21 cellular contexts compared by ENCODE assay signal in genomic region chr14:76986261-76986565, GRCh38. TPM values are rescaled to one million over a fixed set of nuclear protein-coding genes. Genes with fewer than 3 reads are reported as not detected.
DNase-seq lines count a peak whose midpoint lies in the region; TF ChIP-seq lines count a peak whose summit lies in the region.
"Had no signal": no experiment of that assay in that cellular context is flagged by ENCODE, and none has a peak within 500 bp of the region (broad histone marks: within the 10 kb centered on the region; RNA-seq: fewer than 3 reads in every experiment).

No MANE protein-coding gene starts in this region.

- H2AFZ ChIP-seq in parathyroid adenoma: peak overlapping the region; percentile 11

- no peak overlapping the region for H3K4me3 Mint-ChIP-seq in endodermal cell
- no peak overlapping the region for H3K4me3 Mint-ChIP-seq in activated T-helper 1 cell treated with anti-CD3 and anti-CD28 coated beads, Interleukin-12 subunit alpha, Interleukin-12 subunit beta, Interleukin-2, Interleukin-4 antibody, amounts not matched to agents 30 ng/mL and 10 ng/mL and 1 ng/mL, durations not matched to agents 14 hours and 24 hours and 36 hours
- H3K4me3 Mint-ChIP-seq: activated B cell treated with CpG ODN at 0.5 μM for 24 hours; CD4-positive, CD25-positive, alpha-beta regulatory T cell; naive thymus-derived CD8-positive, alpha-beta T cell; stimulated activated naive B cell treated with anti-CD40 and anti-IgM and Interleukin-4, amounts not matched to agents 10 μg/mL and 1 μg/mL and 100 μg/mL, for 72 hours had no signal

- no peaks in the 10 kb centered on the region for H3K36me3 ChIP-seq in endodermal cell (ENCODE audit: control insufficient read depth, insufficient read depth, low read length)
- H3K36me3 ChIP-seq in parathyroid adenoma (ENCODE audit: control insufficient read depth, insufficient read depth, low read length): no peaks in the 10 kb centered on the region
- no peaks in the 10 kb centered on the region for H3K36me3 ChIP-seq in prostate gland
- H3K36me3 ChIP-seq: right lobe of liver had no signal

- H3K27me3 ChIP-seq in endodermal cell (ENCODE audit: control insufficient read depth, insufficient read depth, low read length, poor library complexity, severe bottlenecking) (no peaks in the 10 kb centered on the region), parathyroid adenoma (ENCODE audit: control insufficient read depth, insufficient read depth, low read length) (no peaks in the 10 kb centered on the region), prostate gland (replicated peaks; ENCODE audit: insufficient read depth) (no peaks in the 10 kb centered on the region)
- H3K27me3 ChIP-seq: body of pancreas, right lobe of liver had no signal

- no peaks in the 10 kb centered on the region for H3K79me2 ChIP-seq in parathyroid adenoma

- TF ChIP-seq CTCF in RWPE1 (conservative IDR thresholded peaks at IDR 0.05; ENCODE audit: low read depth): no peak
- TF ChIP-seq CTCF in endodermal cell (conservative IDR thresholded peaks at IDR 0.05): no peak
- TF ChIP-seq CTCF in parathyroid adenoma (IDR thresholded peaks at IDR 0.05): no peak
- TF ChIP-seq CTCF in prostate gland (IDR thresholded peaks at IDR 0.05): no peak

- H3K4me3 ChIP-seq in endodermal cell (ENCODE audit: low read length) (no peak overlapping the region), parathyroid adenoma (ENCODE audit: low read depth, low read length) (no peak overlapping the region), prostate gland (no peak overlapping the region)
- H3K4me3 ChIP-seq: body of pancreas, right lobe of liver had no signal

- WGBS in endodermal cell (ENCODE audit: insufficient coverage in 1 of 2, insufficient read length in 1 of 2), 2 experiments: 92 to 97% methylated on average over 4 of the region's 4 CpGs
- 96% methylated on average over 4 of the region's 4 CpGs for WGBS in prostate gland

- peaks cover 10% of the 10 kb centered on the region for H3K9me3 Mint-ChIP-seq in endodermal cell
- H3K9me3 Mint-ChIP-seq in activated T-helper 1 cell treated with anti-CD3 and anti-CD28 coated beads, Interleukin-12 subunit alpha, Interleukin-12 subunit beta, Interleukin-2, Interleukin-4 antibody, amounts not matched to agents 30 ng/mL and 10 ng/mL and 1 ng/mL, durations not matched to agents 14 hours and 24 hours and 36 hours: peaks cover 8% of the 10 kb centered on the region

- peak; percentile 45 for DNase-seq in ELR (ENCODE audit: low read depth)
- DNase-seq in RWPE1 (ENCODE audit: low spot score): no peak
- no peak for DNase-seq in endodermal cell
- no peak for DNase-seq in prostate gland (ENCODE audit: low spot score)
- DNase-seq in foreskin melanocyte: no peak
- no peak for DNase-seq in activated T-helper 1 cell treated with anti-CD3 and anti-CD28 coated beads, Interleukin-12 subunit alpha, Interleukin-12 subunit beta, Interleukin-2, Interleukin-4 antibody, amounts not matched to agents 30 ng/mL and 10 ng/mL and 1 ng/mL, durations not matched to agents 14 hours and 24 hours and 36 hours (ENCODE audit: low spot score)
- DNase-seq: activated B cell treated with CpG ODN at 0.5 μM for 24 hours; activated CD4-positive, alpha-beta T cell treated with anti-CD3 and anti-CD28 coated beads, Interleukin-2, amount 50 U/mL, for 4 hours; activated CD8-positive, alpha-beta memory T cell treated with anti-CD3 and anti-CD28 coated beads, Interleukin-2, amount 50 U/mL, for 4 hours; activated effector memory CD4-positive, alpha-beta T cell treated with anti-CD3 and anti-CD28 coated beads, Interleukin-2, amount 50 U/mL, for 16 hours; body of pancreas; CD4-positive, CD25-positive, alpha-beta regulatory T cell; left ventricle myocardium superior; naive thymus-derived CD8-positive, alpha-beta T cell; NCI-H2171; right lobe of liver; SHP77 treated with DMSO at 0.1 percent for 48 hours; stimulated activated CD4-positive, alpha-beta T cell treated with anti-CD3 and anti-CD28 coated beads, Interleukin-12 subunit alpha, Interleukin-12 subunit beta, amount 100 ng/mL, for 4 hours; stimulated activated CD4-positive, alpha-beta T cell treated with anti-CD3 and anti-CD28 coated beads, Interleukin-4, amount 100 ng/mL, for 4 hours; stimulated activated naive B cell treated with anti-CD40 and anti-IgM and Interleukin-4, amounts not matched to agents 10 μg/mL and 1 μg/mL and 100 μg/mL, for 72 hours had no signal

- H3K27ac ChIP-seq in RWPE1: 0 out of 2 replicates have a peak overlapping the region, but pooled peaks have one; percentile 3
- H3K27ac ChIP-seq in endodermal cell (ENCODE audit: low read depth, low read length): no peak overlapping the region
- no peak overlapping the region for H3K27ac ChIP-seq in parathyroid adenoma
- no peak overlapping the region for H3K27ac ChIP-seq in prostate gland
- H3K27ac ChIP-seq: body of pancreas, right lobe of liver had no signal

- no peak for TF ChIP-seq POLR2A in prostate gland (IDR thresholded peaks at IDR 0.05)

- no peaks in the 10 kb centered on the region for H3K36me3 Mint-ChIP-seq in endodermal cell (ENCODE audit: low read depth)
- peaks cover 2% of the 10 kb centered on the region for H3K36me3 Mint-ChIP-seq in activated T-helper 1 cell treated with anti-CD3 and anti-CD28 coated beads, Interleukin-12 subunit alpha, Interleukin-12 subunit beta, Interleukin-2, Interleukin-4 antibody, amounts not matched to agents 30 ng/mL and 10 ng/mL and 1 ng/mL, durations not matched to agents 14 hours and 24 hours and 36 hours (ENCODE audit: low read depth)
- H3K36me3 Mint-ChIP-seq: CD4-positive, CD25-positive, alpha-beta regulatory T cell had no signal

- CTCF ChIA-PET in RWPE1 (lab: Yijun Ruan, JAX): interaction anchor here (1.1 kb wide), 1 partner anchor 8 kb away, joined by 4 read pairs; no protein-coding TSS in a partner anchor

- H3K27ac Mint-ChIP-seq in endodermal cell: peak overlapping the region; percentile 72
- no peak overlapping the region for H3K27ac Mint-ChIP-seq in activated T-helper 1 cell treated with anti-CD3 and anti-CD28 coated beads, Interleukin-12 subunit alpha, Interleukin-12 subunit beta, Interleukin-2, Interleukin-4 antibody, amounts not matched to agents 30 ng/mL and 10 ng/mL and 1 ng/mL, durations not matched to agents 14 hours and 24 hours and 36 hours
- H3K27ac Mint-ChIP-seq: activated B cell treated with CpG ODN at 0.5 μM for 24 hours; stimulated activated naive B cell treated with anti-CD40 and anti-IgM and Interleukin-4, amounts not matched to agents 10 μg/mL and 1 μg/mL and 100 μg/mL, for 72 hours had no signal

- intact Hi-C loops in prostate gland (cut with DNase I): no loop called here
- intact Hi-C loops in activated T-helper 1 cell treated with anti-CD3 and anti-CD28 coated beads, Interleukin-12 subunit alpha, Interleukin-12 subunit beta, Interleukin-2, Interleukin-4 antibody, amounts not matched to agents 30 ng/mL and 10 ng/mL and 1 ng/mL, durations not matched to agents 14 hours and 24 hours and 36 hours (cut with micrococcal nuclease): no loop called here

- H3K9me3 ChIP-seq in endodermal cell (ENCODE audit: control insufficient read depth, low read length) (no peaks in the 10 kb centered on the region), parathyroid adenoma (ENCODE audit: control insufficient read depth, low read length) (no peaks in the 10 kb centered on the region), prostate gland (no peaks in the 10 kb centered on the region)
- H3K9me3 ChIP-seq: body of pancreas, right lobe of liver had no signal

- no peak overlapping the region for H3K9ac ChIP-seq in endodermal cell (ENCODE audit: extremely low read depth, low read length, poor library complexity, severe bottlenecking)
- H3K9ac ChIP-seq in parathyroid adenoma: no peak overlapping the region

- POLR2A ChIA-PET in RWPE1 (lab: Yijun Ruan, JAX; ENCODE audit: low non-redundant PET): no interaction called here

- no peak overlapping the region for H3K4me2 ChIP-seq in parathyroid adenoma (ENCODE audit: low read length)

- H3K27me3 Mint-ChIP-seq in endodermal cell (ENCODE audit: insufficient read depth): peaks cover 3% of the 10 kb centered on the region
- H3K27me3 Mint-ChIP-seq in activated T-helper 1 cell treated with anti-CD3 and anti-CD28 coated beads, Interleukin-12 subunit alpha, Interleukin-12 subunit beta, Interleukin-2, Interleukin-4 antibody, amounts not matched to agents 30 ng/mL and 10 ng/mL and 1 ng/mL, durations not matched to agents 14 hours and 24 hours and 36 hours (ENCODE audit: insufficient read depth): peaks cover 6% of the 10 kb centered on the region
- H3K27me3 Mint-ChIP-seq: activated B cell treated with CpG ODN at 0.5 μM for 24 hours; CD4-positive, CD25-positive, alpha-beta regulatory T cell; naive thymus-derived CD8-positive, alpha-beta T cell; stimulated activated naive B cell treated with anti-CD40 and anti-IgM and Interleukin-4, amounts not matched to agents 10 μg/mL and 1 μg/mL and 100 μg/mL, for 72 hours had no signal

- peaks cover 38% of the 10 kb centered on the region for H3K4me1 Mint-ChIP-seq in endodermal cell
- peaks cover 6% of the 10 kb centered on the region for H3K4me1 Mint-ChIP-seq in activated T-helper 1 cell treated with anti-CD3 and anti-CD28 coated beads, Interleukin-12 subunit alpha, Interleukin-12 subunit beta, Interleukin-2, Interleukin-4 antibody, amounts not matched to agents 30 ng/mL and 10 ng/mL and 1 ng/mL, durations not matched to agents 14 hours and 24 hours and 36 hours (ENCODE audit: low read depth)

- peaks cover 28% of the 10 kb centered on the region for H3K4me1 ChIP-seq in endodermal cell (ENCODE audit: control insufficient read depth, insufficient read depth, low read length)
- H3K4me1 ChIP-seq in parathyroid adenoma: peaks cover 12% of the 10 kb centered on the region
- H3K4me1 ChIP-seq in prostate gland (replicated peaks): no peaks in the 10 kb centered on the region
- H3K4me1 ChIP-seq: body of pancreas, right lobe of liver had no signal

RNA-seq across cellular contexts. Expression of gene IRF2BPL, which starts 42.3 kb away (rescaled TPM):
- total RNA-seq in endodermal cell: 10 to 100 TPM; 34.2 to 44.3 TPM
- 74.1 TPM for polyA plus RNA-seq in endodermal cell (2013, experiment 1 of 2)
- 75.5 TPM for polyA plus RNA-seq in endodermal cell (2013, experiment 2 of 2)
- 100 to 1,000 TPM; 113 to 141 TPM for total RNA-seq in prostate gland
- 24.9 and 26.5 TPM in 2 replicates for total RNA-seq in activated T-helper 1 cell treated with anti-CD3 and anti-CD28 coated beads, Interleukin-12 subunit alpha, Interleukin-12 subunit beta, Interleukin-2, Interleukin-4 antibody, amounts not matched to agents 30 ng/mL and 10 ng/mL and 1 ng/mL, durations not matched to agents 14 hours and 24 hours and 36 hours
